ENCODE assay signal across 1 cellular context in genomic region chr18:76618721-76619120, GRCh38.
TF ChIP-seq lines count a peak whose summit lies in the region.

No MANE protein-coding gene starts in this region.

TF ChIP-seq in H1, 55 proteins besides CTCF, POLR2A, EP300 and RAD21:
- TF ChIP-seq BCL11A (IDR thresholded peaks at IDR 0.05; ENCODE audit: low read depth in 2 of 2, low read length in 2 of 2) = no peak
- TF ChIP-seq TAF7 (optimal IDR thresholded peaks at IDR 0.05; ENCODE audit: borderline replicate concordance, low read depth, low read length) = no peak
- TF ChIP-seq SIX5 (IDR thresholded peaks at IDR 0.05; ENCODE audit: low read depth, low read length) = no peak
- TF ChIP-seq GTF2F1 (IDR thresholded peaks at IDR 0.05; ENCODE audit: borderline replicate concordance, low read depth, low read length) = no peak
- TF ChIP-seq SIRT6 (IDR thresholded peaks at IDR 0.05; ENCODE audit: low read length) = no peak
